In the genomic region with DNA sequence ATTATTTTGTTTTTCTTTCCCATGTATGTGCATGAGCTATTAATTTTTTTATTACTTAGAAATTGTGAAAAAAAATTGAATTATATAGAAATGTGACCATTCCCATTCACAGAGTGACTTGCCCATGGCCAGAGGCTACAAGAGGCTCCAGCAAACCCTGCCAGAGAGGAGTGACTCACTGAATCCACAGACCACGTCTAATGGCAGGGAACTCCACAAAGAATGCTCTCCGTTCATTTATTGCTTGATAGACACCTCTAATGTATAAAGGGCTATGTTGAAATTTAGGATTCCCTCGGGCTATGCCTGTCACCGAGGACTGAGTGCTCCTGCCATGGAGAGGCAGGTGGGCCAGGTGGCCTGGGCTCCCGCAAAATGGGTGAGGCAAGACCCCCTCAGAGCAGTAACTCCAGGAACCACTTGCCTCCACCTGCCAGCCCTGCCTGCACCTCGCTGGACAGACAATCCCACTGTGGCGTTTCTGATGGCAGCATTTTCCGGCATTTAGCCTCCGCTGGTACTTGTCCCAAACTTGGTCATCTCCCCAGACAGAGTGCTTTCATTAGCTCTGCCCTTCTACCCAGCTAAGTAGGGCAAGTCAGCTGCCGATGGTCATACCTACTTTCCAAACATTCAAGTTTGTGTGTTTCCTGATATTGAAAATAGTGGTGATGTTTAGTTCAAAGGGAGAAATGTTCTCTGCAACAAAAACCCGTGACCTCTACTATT, we compare ENCODE assay signal across 11 cellular contexts.
A peak's percentile ranks its signal among the peaks of the same experiment; 100 is the strongest.
DNase-seq lines count a peak whose midpoint lies in the region; ATAC-seq and TF ChIP-seq lines count a peak whose summit lies in the region.
"Had no signal": no experiment of that assay in that cellular context is flagged by ENCODE, and none has a peak within 500 bp of the region (broad histone marks: within the 10 kb centered on the region; RNA-seq: fewer than 3 reads in every experiment).

No MANE protein-coding gene starts in this region.

- DNase-seq in GM04504 (ENCODE audit: low read depth), result peak; percentile 79
- DNase-seq in NCI-H748 treated with DMSO at 0.1 percent for 48 hours (lab: John Stamatoyannopoulos, UW), result peak; percentile 49
- peak; percentile 87 for DNase-seq in epithelial cell of esophagus (ENCODE audit: low read depth)
- DNase-seq in effector CD4-positive, alpha-beta T cell, result no peak
- DNase-seq in ovary, result no peak
- DNase-seq: activated naive CD4-positive, alpha-beta T cell treated with anti-CD3 and anti-CD28 coated beads, Interleukin-2, amount 10 ng/mL, durations not matched to agents 7 days and 5 days had no signal

- H3K9me3 ChIP-seq in ovary, result no peaks in the 10 kb centered on the region

- TF ChIP-seq POLR2A in ovary (IDR thresholded peaks at IDR 0.05), result no peak

- TF ChIP-seq CTCF in epithelial cell of esophagus (IDR thresholded peaks at IDR 0.05; ENCODE audit: insufficient read depth, low read depth, low read length, missing control alignments) (no peak), ovary (IDR thresholded peaks at IDR 0.05) (no peak)

- H3K4me1 ChIP-seq in ovary (ENCODE audit: insufficient read depth), result peaks cover 2% of the 10 kb centered on the region

- peaks cover 64% of the 10 kb centered on the region for H3K4me1 Mint-ChIP-seq in stimulated activated memory B cell treated with anti-CD40 and anti-IgM and Interleukin-4, amounts not matched to agents 10 μg/mL and 1 μg/mL and 100 μg/mL, for 72 hours

- no peak overlapping the region for H3K27ac ChIP-seq in ovary

- ATAC-seq in stimulated activated memory B cell treated with anti-CD40 and anti-IgM and Interleukin-4, amounts not matched to agents 10 μg/mL and 1 μg/mL and 100 μg/mL, for 72 hours, result no peak
- no peak for ATAC-seq in GM21390 (IDR thresholded peaks at IDR 0.05; ENCODE audit: unreplicated experiment)
- ATAC-seq: K562, left lobe of liver had no signal

- H3K36me3 Mint-ChIP-seq in stimulated activated memory B cell treated with anti-CD40 and anti-IgM and Interleukin-4, amounts not matched to agents 10 μg/mL and 1 μg/mL and 100 μg/mL, for 72 hours, result peaks cover 30% of the 10 kb centered on the region

- H3K4me3 Mint-ChIP-seq in stimulated activated memory B cell treated with anti-CD40 and anti-IgM and Interleukin-4, amounts not matched to agents 10 μg/mL and 1 μg/mL and 100 μg/mL, for 72 hours, result no peak overlapping the region
- H3K4me3 Mint-ChIP-seq: activated naive CD4-positive, alpha-beta T cell treated with anti-CD3 and anti-CD28 coated beads, Interleukin-2, amount 10 ng/mL, durations not matched to agents 7 days and 5 days had no signal

- intact Hi-C loops in ovary (cut with DNase I), result no loop called here

- H3K27ac Mint-ChIP-seq in stimulated activated memory B cell treated with anti-CD40 and anti-IgM and Interleukin-4, amounts not matched to agents 10 μg/mL and 1 μg/mL and 100 μg/mL, for 72 hours, result peak overlapping the region; percentile 52
- H3K27ac Mint-ChIP-seq: activated naive CD4-positive, alpha-beta T cell treated with anti-CD3 and anti-CD28 coated beads, Interleukin-2, amount 10 ng/mL, durations not matched to agents 7 days and 5 days; progenitor cell of endocrine pancreas had no signal

- H3K36me3 ChIP-seq in ovary, result no peaks in the 10 kb centered on the region

- 86 to 91% (median 88%) methylated on average over 11 of the region's 11 CpGs for WGBS in ovary, 3 donors

- H3K27me3 Mint-ChIP-seq in stimulated activated memory B cell treated with anti-CD40 and anti-IgM and Interleukin-4, amounts not matched to agents 10 μg/mL and 1 μg/mL and 100 μg/mL, for 72 hours, result no peaks in the 10 kb centered on the region
- H3K27me3 Mint-ChIP-seq: activated naive CD4-positive, alpha-beta T cell treated with anti-CD3 and anti-CD28 coated beads, Interleukin-2, amount 10 ng/mL, durations not matched to agents 7 days and 5 days had no signal

- no peak for TF ChIP-seq EP300 in ovary (IDR thresholded peaks at IDR 0.05)

- no peaks in the 10 kb centered on the region for H3K27me3 ChIP-seq in ovary

- H3K4me3 ChIP-seq in epithelial cell of esophagus (ENCODE audit: low read length) (no peak overlapping the region), ovary (no peak overlapping the region)
- H3K4me3 ChIP-seq: K562 had no signal

- peaks cover 3% of the 10 kb centered on the region for H3K9me3 Mint-ChIP-seq in stimulated activated memory B cell treated with anti-CD40 and anti-IgM and Interleukin-4, amounts not matched to agents 10 μg/mL and 1 μg/mL and 100 μg/mL, for 72 hours

Comparison
In these comparisons a context has a peak if more than half of its experiments do, and no peak if none do; other contexts are left out.
1. DNase-seq: peak in GM04504 (single experiment), NCI-H748 treated with DMSO at 0.1 percent for 48 hours (single experiment) and epithelial cell of esophagus (single experiment); none in effector CD4-positive, alpha-beta T cell (single experiment) and ovary (0 of 5).